Comparison of ENCODE assay signal across 8 cellular contexts in genomic region chr1:246450485-246451251, GRCh38. TPM values are rescaled to one million over a fixed set of nuclear protein-coding genes. Genes with fewer than 3 reads are reported as not detected.
A peak's percentile ranks its signal among the peaks of the same experiment; 100 is the strongest.
DNase-seq lines count a peak whose midpoint lies in the region; ATAC-seq, FAIRE-seq and TF ChIP-seq lines count a peak whose summit lies in the region.

No MANE protein-coding gene starts in this region.

- H3K4me2 ChIP-seq in HepG2 (ENCODE audit: low read depth, low read length), result no peak overlapping the region

- no peaks in the 10 kb centered on the region for H3K9me3 Mint-ChIP-seq in CD14-positive monocyte

- TF ChIP-seq POLR2A in body of pancreas (IDR thresholded peaks at IDR 0.05) (no peak), HepG2 (IDR thresholded peaks at IDR 0.05; ENCODE audit: insufficient read depth in 1 of 2, low read depth in 2 of 2, low read length in 2 of 2) (no peak)

- CTCF ChIA-PET in HepG2 (lab: Yijun Ruan, JAX; ENCODE audit: low intra/inter-chr PET ratio, low total read pairs), result interaction anchor here (1.7 to 1.8 kb wide), 2 partner anchors 439 to 562 kb away, joined by 4 to 18 read pairs; no protein-coding TSS in a partner anchor

- H3K36me3 ChIP-seq in body of pancreas (replicated peaks in 1 of 2; ENCODE audit: insufficient read depth in 1 of 2, low read depth in 2 of 2) (no peaks in the 10 kb centered on the region), HepG2 (replicated peaks in 1 of 2; ENCODE audit: control insufficient read depth in 1 of 2, insufficient read depth in 2 of 2, low read length in 2 of 2) (no peaks in the 10 kb centered on the region)

- H3K27ac Mint-ChIP-seq in CD14-positive monocyte, result no peak overlapping the region

- DNase-seq in CD14-positive monocyte (ENCODE audit: low spot score), result no peak
- DNase-seq in H4 (ENCODE audit: low spot score), result peak; percentile 41
- DNase-seq in NCI-H2196 treated with DMSO at 0.1 percent for 48 hours (lab: John Stamatoyannopoulos, UW; ENCODE audit: unreplicated experiment), result peak; percentile 3
- DNase-seq in body of pancreas, result no peak
- DNase-seq in HepG2 (ENCODE audit: low spot score), result peak; percentile 5

- WGBS in body of pancreas, 2 donors, result 38 to 41% methylated on average over 8 of the region's 8 CpGs
- 87% methylated on average over 8 of the region's 8 CpGs for WGBS in HepG2 (ENCODE audit: low lambda C conversion rate)

- H2AFZ ChIP-seq in HepG2 (ENCODE audit: low read length), result no peak overlapping the region

- no peak overlapping the region for H3K27ac ChIP-seq in body of pancreas
- no peak overlapping the region for H3K27ac ChIP-seq in HepG2 (ENCODE audit: extremely low read length, insufficient read depth, low read length)

- H3K79me2 ChIP-seq in HepG2 (ENCODE audit: insufficient read depth, low read length), result no peaks in the 10 kb centered on the region

- TF ChIP-seq CTCF in CD14-positive monocyte (IDR thresholded peaks at IDR 0.05), result peak; percentile 61
- TF ChIP-seq CTCF in body of pancreas (IDR thresholded peaks at IDR 0.05), result peak; percentile 28 to 81 (median 69)
- peak; percentile 65 for TF ChIP-seq CTCF in HepG2 (CRISPR knock-in tag; IDR thresholded peaks at IDR 0.05)

- no peak; the same call in 1 of the 2 replicates for TF ChIP-seq RAD21 in HepG2 (CRISPR knock-in tag; IDR thresholded peaks at IDR 0.05)

- H4K20me1 ChIP-seq in HepG2 (ENCODE audit: insufficient read depth, low read length), result no peaks in the 10 kb centered on the region

- no peaks in the 10 kb centered on the region for H3K4me1 ChIP-seq in body of pancreas
- H3K4me1 ChIP-seq in HepG2 (ENCODE audit: insufficient read depth, low read length), result no peaks in the 10 kb centered on the region

- H3K9ac ChIP-seq in HepG2 (ENCODE audit: insufficient read depth, low read depth, low read length), result no peak overlapping the region

- TF ChIP-seq EP300 in HepG2 (IDR thresholded peaks at IDR 0.05; ENCODE audit: low read depth in 2 of 2, low read length in 2 of 2) (no peak), HepG2 (CRISPR knock-in tag; IDR thresholded peaks at IDR 0.05; ENCODE audit: borderline replicate concordance) (no peak)

- BruUV-seq in HepG2 (replicated peaks; lab: Mats Ljungman, UMichigan), result no TSS peak

- H3K4me1 Mint-ChIP-seq in CD14-positive monocyte, result peaks cover 3% of the 10 kb centered on the region

- H3K4me3 ChIP-seq in body of pancreas (no peak overlapping the region), HepG2 (replicated peaks in 1 of 3; ENCODE audit: insufficient read depth in 1 of 3, low read depth in 2 of 3, low read length in 3 of 3) (no peak overlapping the region)

- in situ Hi-C loops in HepG2 (cut with HindIII; ENCODE audit: extremely low pct_ligation_motif_present, low pct_unique_long_range_greater_than_20kb), result loop anchor here (5.0 kb wide), 1 partner anchor 438 kb away; no protein-coding TSS in a partner anchor

- H3K27me3 Mint-ChIP-seq in CD14-positive monocyte (ENCODE audit: low read depth in 3 of 3), result no peaks in the 10 kb centered on the region

- no peaks in the 10 kb centered on the region for H3K9me3 ChIP-seq in body of pancreas
- peaks cover 11% of the 10 kb centered on the region for H3K9me3 ChIP-seq in HepG2 (ENCODE audit: low read length)

- H3K36me3 Mint-ChIP-seq in CD14-positive monocyte, result no peaks in the 10 kb centered on the region

- no peak overlapping the region for H3K4me3 Mint-ChIP-seq in CD14-positive monocyte

- ATAC-seq in body of pancreas (no peak), HepG2 (no peak; the same call in 1 of the 3 replicates), GM18870 (IDR thresholded peaks at IDR 0.05; ENCODE audit: unreplicated experiment) (no peak), GM18858 (IDR thresholded peaks at IDR 0.05; ENCODE audit: unreplicated experiment) (no peak), GM19467 (IDR thresholded peaks at IDR 0.05; ENCODE audit: unreplicated experiment) (no peak)

- intact Hi-C loops in CD14-positive monocyte (cut with micrococcal nuclease), result no loop called here
- intact Hi-C loops in body of pancreas (cut with DNase I), result no loop called here
- intact Hi-C loops in HepG2 (cut with micrococcal nuclease; ENCODE audit: unreplicated experiment), result loop anchor here (1.0 to 10.0 kb wide), 2 partner anchors 438 to 936 kb away; no protein-coding TSS in a partner anchor

- H3K27me3 ChIP-seq in body of pancreas (no peaks in the 10 kb centered on the region), HepG2 (ENCODE audit: control insufficient read depth in 1 of 2, insufficient read depth in 2 of 2, low read length in 2 of 2) (no peaks in the 10 kb centered on the region)

- peak; percentile 21 for FAIRE-seq in HepG2 (lab: Jason Lieb, UNC)

- POLR2A ChIA-PET in HepG2 (lab: Yijun Ruan, JAX), result no interaction called here

TF ChIP-seq in HepG2, 621 proteins besides CTCF, POLR2A, EP300 and RAD21:
- TF ChIP-seq ZBTB3 (CRISPR knock-in tag; IDR thresholded peaks at IDR 0.05; ENCODE audit: borderline replicate concordance, low read depth) (no peak), SMC3 (IDR thresholded peaks at IDR 0.05; ENCODE audit: low read length) (peak; percentile 60), ARID3A (IDR thresholded peaks at IDR 0.05; ENCODE audit: low read depth, low read length) (peak; percentile 60; the same call in 1 of the 2 replicates), MIXL1 (CRISPR knock-in tag; IDR thresholded peaks at IDR 0.05) (peak; percentile 54; the same call in 1 of the 2 replicates), HMGA1 (CRISPR knock-in tag; conservative IDR thresholded peaks at IDR 0.05) (no peak), STAG1 (CRISPR knock-in tag; IDR thresholded peaks at IDR 0.05) (peak; percentile 78), CHCHD3 (CRISPR knock-in tag; IDR thresholded peaks at IDR 0.05) (no peak)

RNA-seq across cellular contexts. Expression of gene SMYD3, which starts 56.4 kb away (rescaled TPM):
- 1 to 10 TPM; 4.0 to 8.4 TPM for polyA plus RNA-seq in CD14-positive monocyte
- 47.4 and 52.8 TPM in 2 replicates for total RNA-seq in H4 (2014; rRNA removed; shearing (Covaris generic))
- total RNA-seq in body of pancreas, result 10 to 100 TPM; 13.5 to 20.8 TPM
- 27.7 and 32.9 TPM in 2 replicates for total RNA-seq in HepG2 (2016; rRNA removed; fragmentation: Illumina TruSeq; extraction: Trizol)
- 54.0 and 56.1 TPM in 2 replicates for total RNA-seq in HepG2 (2016; cell fraction: cytosol; rRNA removed; fragmentation: Illumina TruSeq; extraction: Trizol; ENCODE audit: low read depth)
- 24.8 and 37.8 TPM in 2 replicates for total RNA-seq in HepG2 (2016; cell fraction: insoluble cytoplasmic fraction; rRNA removed; fragmentation: Illumina TruSeq; extraction: Trizol)
- 35.4 and 37.3 TPM in 2 replicates for total RNA-seq in HepG2 (2016; cell fraction: membrane; rRNA removed; fragmentation: Illumina TruSeq; extraction: Trizol)
- total RNA-seq in HepG2 (2016; cell fraction: nucleus; rRNA removed; fragmentation: Illumina TruSeq; extraction: Trizol), result 28.7 and 30.4 TPM in 2 replicates
- 29.2 and 35.8 TPM in 2 replicates for polyA plus RNA-seq in HepG2 (2011; rRNA removed)
- polyA plus RNA-seq in HepG2 (2011; cell fraction: cytosol; rRNA removed), result 19.7 and 23.0 TPM in 2 replicates
- 10.9 and 13.1 TPM in 2 replicates for polyA plus RNA-seq in HepG2 (2011; cell fraction: nucleus; rRNA removed)
- polyA plus RNA-seq in HepG2 (2012), result 44.3 and 60.7 TPM in 2 replicates
- 30.9 and 35.7 TPM in 2 replicates for polyA plus RNA-seq in HepG2 (2016; cell fraction: cytosol; fragmentation: Illumina TruSeq; extraction: Trizol; ENCODE audit: low read depth)
- 37.3 and 37.7 TPM in 2 replicates for polyA plus RNA-seq in HepG2 (2016; cell fraction: insoluble cytoplasmic fraction; fragmentation: Illumina TruSeq; extraction: Trizol; ENCODE audit: low read depth)
- polyA plus RNA-seq in HepG2 (2016; cell fraction: membrane; fragmentation: Illumina TruSeq; extraction: Trizol; ENCODE audit: low read depth), result 25.1 and 29.0 TPM in 2 replicates
- 17.8 and 20.2 TPM in 2 replicates for polyA plus RNA-seq in HepG2 (2016; cell fraction: nucleus; fragmentation: Illumina TruSeq; extraction: Trizol; ENCODE audit: insufficient read depth, low read depth)
- 37.6 and 43.7 TPM in 2 replicates for polyA minus RNA-seq in HepG2 (2011; rRNA and poly(A)+ RNA removed; ENCODE audit: low replicate concordance)
- 11.4 and 12.4 TPM in 2 replicates for polyA minus RNA-seq in HepG2 (2011; cell fraction: cytosol; rRNA and poly(A)+ RNA removed)
- 59.6 and 65.0 TPM in 2 replicates for polyA minus RNA-seq in HepG2 (2011; cell fraction: nucleus; rRNA and poly(A)+ RNA removed)

Comparison
In these comparisons a context has a peak if more than half of its experiments do, and no peak if none do; other contexts are left out.
1. DNase-seq: peak in H4 (single experiment), NCI-H2196 treated with DMSO at 0.1 percent for 48 hours (single experiment) and HepG2 (single experiment); none in CD14-positive monocyte (single experiment) and body of pancreas (0 of 4).
2. Peak in every context shown above with its lines, with median percentiles within 50 percentile points of each other: CTCF ChIP-seq.